ENCODE assay signal across 12 cellular contexts in genomic region chr12:122830517-122831214, GRCh38. TPM values are rescaled to one million over a fixed set of nuclear protein-coding genes. Genes with fewer than 3 reads are reported as not detected.
DNase-seq lines count a peak whose midpoint lies in the region; ATAC-seq, FAIRE-seq and TF ChIP-seq lines count a peak whose summit lies in the region.
"Had no signal": no experiment of that assay in that cellular context is flagged by ENCODE, and none has a peak within 500 bp of the region (broad histone marks: within the 10 kb centered on the region; RNA-seq: fewer than 3 reads in every experiment).

No MANE protein-coding gene starts in this region.

- H4K20me1 ChIP-seq in HepG2 (ENCODE audit: insufficient read depth, low read length): no peaks in the 10 kb centered on the region

- intact Hi-C loops in HepG2 (cut with micrococcal nuclease; ENCODE audit: unreplicated experiment): no loop called here
- intact Hi-C loops in right lobe of liver (cut with DNase I): no loop called here

- no peaks in the 10 kb centered on the region for H3K9me3 ChIP-seq in HepG2 (ENCODE audit: low read length)
- H3K9me3 ChIP-seq in right lobe of liver: no peaks in the 10 kb centered on the region
- no peaks in the 10 kb centered on the region for H3K9me3 ChIP-seq in RWPE2 (ENCODE audit: severe bottlenecking)
- H3K9me3 ChIP-seq: heart left ventricle had no signal

- TF ChIP-seq POLR2A in HepG2 (IDR thresholded peaks at IDR 0.05; ENCODE audit: insufficient read depth in 1 of 2, low read depth in 2 of 2, low read length in 2 of 2): no peak
- no peak for TF ChIP-seq POLR2A in right lobe of liver (IDR thresholded peaks at IDR 0.05)

- H3K27ac ChIP-seq in HepG2 (ENCODE audit: extremely low read length, insufficient read depth, low read length) (no peak overlapping the region), right lobe of liver (no peak overlapping the region), RWPE2 (ENCODE audit: poor library complexity, severe bottlenecking) (peak overlapping the region; percentile 51), foreskin keratinocyte (peak overlapping the region; percentile 64)
- H3K27ac ChIP-seq: heart left ventricle, skin epidermis had no signal

- WGBS in HepG2 (ENCODE audit: low lambda C conversion rate): 5% methylated on average over 7 of the region's 7 CpGs
- 78% methylated on average over 5 of the region's 7 CpGs for WGBS in right lobe of liver (ENCODE audit: insufficient coverage, low coverage, low lambda C conversion rate, missing lambda C conversion rate)

- H3K4me2 ChIP-seq in HepG2 (ENCODE audit: low read depth, low read length): no peak overlapping the region

- no peak for TF ChIP-seq EP300 in HepG2 (IDR thresholded peaks at IDR 0.05; ENCODE audit: low read depth in 2 of 2, low read length in 2 of 2)
- TF ChIP-seq EP300 in HepG2 (CRISPR knock-in tag; IDR thresholded peaks at IDR 0.05; ENCODE audit: borderline replicate concordance): no peak

- POLR2A ChIA-PET in HepG2 (lab: Yijun Ruan, JAX): no interaction called here

- no peak for TF ChIP-seq CTCF in HepG2 (CRISPR knock-in tag; IDR thresholded peaks at IDR 0.05)
- no peak for TF ChIP-seq CTCF in right lobe of liver (IDR thresholded peaks at IDR 0.05)
- no peak for TF ChIP-seq CTCF in RWPE2 (IDR thresholded peaks at IDR 0.05; ENCODE audit: poor library complexity, severe bottlenecking)
- TF ChIP-seq CTCF in foreskin keratinocyte (conservative IDR thresholded peaks at IDR 0.05): no peak

- CTCF ChIA-PET in HepG2 (lab: Yijun Ruan, JAX; ENCODE audit: low intra/inter-chr PET ratio, low total read pairs): no interaction called here

- no peak for TF ChIP-seq RAD21 in HepG2 (CRISPR knock-in tag; IDR thresholded peaks at IDR 0.05)

- peaks cover 0 to 3% of the 10 kb centered on the region in 2 experiments; a peak in 1 of 5 replicates for H3K27me3 ChIP-seq in HepG2 (ENCODE audit: control insufficient read depth in 1 of 2, insufficient read depth in 2 of 2, low read length in 2 of 2)
- no peaks in the 10 kb centered on the region for H3K27me3 ChIP-seq in right lobe of liver
- no peaks in the 10 kb centered on the region for H3K27me3 ChIP-seq in RWPE2 (ENCODE audit: insufficient read depth, poor library complexity, severe bottlenecking)
- H3K27me3 ChIP-seq in foreskin keratinocyte: no peaks in the 10 kb centered on the region
- H3K27me3 ChIP-seq: heart left ventricle had no signal

- no peak for FAIRE-seq in HepG2 (lab: Jason Lieb, UNC)

- ATAC-seq in HepG2 (no peak), right lobe of liver (no peak), RWPE2 (ENCODE audit: low read depth) (peak; percentile 79), foreskin keratinocyte (peak; percentile 91)
- ATAC-seq: heart left ventricle had no signal

- H3K36me3 ChIP-seq in HepG2 (replicated peaks in 1 of 2; ENCODE audit: control insufficient read depth in 1 of 2, insufficient read depth in 2 of 2, low read length in 2 of 2): no peaks in the 10 kb centered on the region
- no peaks in the 10 kb centered on the region for H3K36me3 ChIP-seq in right lobe of liver
- no peaks in the 10 kb centered on the region for H3K36me3 ChIP-seq in RWPE2 (ENCODE audit: low read depth)
- H3K36me3 ChIP-seq: heart left ventricle had no signal

- H3K79me2 ChIP-seq in HepG2 (ENCODE audit: insufficient read depth, low read length): no peaks in the 10 kb centered on the region

- H2AFZ ChIP-seq in HepG2 (ENCODE audit: low read length): no peak overlapping the region

- H3K4me1 ChIP-seq in HepG2 (ENCODE audit: insufficient read depth, low read length) (peaks cover 26% of the 10 kb centered on the region), right lobe of liver (peaks cover 0 to 12% (median 4%) of the 10 kb centered on the region in 4 donors), RWPE2 (ENCODE audit: insufficient read depth, poor library complexity, severe bottlenecking) (peaks cover 12% of the 10 kb centered on the region), foreskin keratinocyte (peaks cover 6% of the 10 kb centered on the region)

- no TSS peak for BruUV-seq in HepG2 (replicated peaks; lab: Mats Ljungman, UMichigan)

- no peak overlapping the region for H3K9ac ChIP-seq in HepG2 (ENCODE audit: insufficient read depth, low read depth, low read length)

- H3K4me3 ChIP-seq in HepG2 (replicated peaks in 1 of 3; ENCODE audit: insufficient read depth in 1 of 3, low read depth in 2 of 3, low read length in 3 of 3): no peak overlapping the region
- no peak overlapping the region for H3K4me3 ChIP-seq in right lobe of liver
- H3K4me3 ChIP-seq in RWPE2 (ENCODE audit: severe bottlenecking): no peak overlapping the region
- H3K4me3 ChIP-seq: heart left ventricle, skin epidermis had no signal

- DNase-seq in HepG2 (ENCODE audit: low spot score) (no peak), right lobe of liver (no peak), RWPE2 (ENCODE audit: low spot score) (peak; percentile 93), foreskin keratinocyte (peak; percentile 92 to 97), NCI-H187 treated with DMSO at 0.1 percent for 48 hours (lab: John Stamatoyannopoulos, UW) (no peak), NCI-H526 treated with DMSO at 0.1 percent for 48 hours (lab: John Stamatoyannopoulos, UW) (no peak), NCI-H1105 treated with DMSO at 0.1 percent for 48 hours (lab: John Stamatoyannopoulos, UW) (no peak), T-helper 9 cell (no peak)
- DNase-seq: heart left ventricle, midbrain, NCI-H2227 treated with DMSO at 0.1 percent for 48 hours had no signal

- in situ Hi-C loops in HepG2 (cut with HindIII; ENCODE audit: extremely low pct_ligation_motif_present, low pct_unique_long_range_greater_than_20kb): no loop called here

TF ChIP-seq in HepG2, 621 proteins besides CTCF, POLR2A, EP300 and RAD21 (continues in another document):
- TF ChIP-seq FOSL2 (CRISPR knock-in tag; IDR thresholded peaks at IDR 0.05) (peak; percentile 90), KDM5A (IDR thresholded peaks at IDR 0.05; ENCODE audit: borderline replicate concordance, low read length) (no peak), HOXA3 (CRISPR knock-in tag; IDR thresholded peaks at IDR 0.05) (no peak)

RNA-seq across cellular contexts. Expression of gene HIP1R, which starts 4.6 kb away (rescaled TPM):
- total RNA-seq in HepG2 (2016; rRNA removed; fragmentation: Illumina TruSeq; extraction: Trizol) (8.2 and 18.4 TPM in 2 replicates), right lobe of liver (10 to 100 TPM; 23.6 to 37.2 (median 27.8) TPM), foreskin keratinocyte (35.0 and 35.9 TPM in 2 replicates)
- total RNA-seq in HepG2 (2016; cell fraction: cytosol; rRNA removed; fragmentation: Illumina TruSeq; extraction: Trizol; ENCODE audit: low read depth): 2.2 and 2.5 TPM in 2 replicates
- 6.5 and 17.6 TPM in 2 replicates for total RNA-seq in HepG2 (2016; cell fraction: insoluble cytoplasmic fraction; rRNA removed; fragmentation: Illumina TruSeq; extraction: Trizol)
- 4.3 and 5.1 TPM in 2 replicates for total RNA-seq in HepG2 (2016; cell fraction: membrane; rRNA removed; fragmentation: Illumina TruSeq; extraction: Trizol)
- 19.5 and 20.1 TPM in 2 replicates for total RNA-seq in HepG2 (2016; cell fraction: nucleus; rRNA removed; fragmentation: Illumina TruSeq; extraction: Trizol)
- polyA plus RNA-seq in HepG2 (2011; rRNA removed) (25.5 and 36.0 TPM in 2 replicates), foreskin keratinocyte (19.7 and 20.6 TPM in 2 replicates)
- 5.2 and 9.3 TPM in 2 replicates for polyA plus RNA-seq in HepG2 (2011; cell fraction: cytosol; rRNA removed)
- 174 and 222 TPM in 2 replicates for polyA plus RNA-seq in HepG2 (2011; cell fraction: nucleus; rRNA removed)
- polyA plus RNA-seq in HepG2 (2012): 10.1 and 13.1 TPM in 2 replicates
- polyA plus RNA-seq in HepG2 (2016; cell fraction: cytosol; fragmentation: Illumina TruSeq; extraction: Trizol; ENCODE audit: low read depth): 0.78 and 1.1 TPM in 2 replicates
- polyA plus RNA-seq in HepG2 (2016; cell fraction: insoluble cytoplasmic fraction; fragmentation: Illumina TruSeq; extraction: Trizol; ENCODE audit: low read depth): 6.1 and 6.5 TPM in 2 replicates
- 2.0 and 2.2 TPM in 2 replicates for polyA plus RNA-seq in HepG2 (2016; cell fraction: membrane; fragmentation: Illumina TruSeq; extraction: Trizol; ENCODE audit: low read depth)
- polyA plus RNA-seq in HepG2 (2016; cell fraction: nucleus; fragmentation: Illumina TruSeq; extraction: Trizol; ENCODE audit: insufficient read depth, low read depth): 42.8 and 47.4 TPM in 2 replicates
- polyA minus RNA-seq in HepG2 (2011; rRNA and poly(A)+ RNA removed; ENCODE audit: low replicate concordance): 51.3 and 57.2 TPM in 2 replicates
- polyA minus RNA-seq in HepG2 (2011; cell fraction: cytosol; rRNA and poly(A)+ RNA removed): 5.3 and 6.5 TPM in 2 replicates
- 28.3 and 30.6 TPM in 2 replicates for polyA minus RNA-seq in HepG2 (2011; cell fraction: nucleus; rRNA and poly(A)+ RNA removed)

RNA-seq across cellular contexts. Expression of gene CCDC62, which starts 56.3 kb away (rescaled TPM):
- 0.07 TPM in 2 replicates for total RNA-seq in HepG2 (2016; rRNA removed; fragmentation: Illumina TruSeq; extraction: Trizol)
- total RNA-seq in HepG2 (2016; cell fraction: cytosol; rRNA removed; fragmentation: Illumina TruSeq; extraction: Trizol; ENCODE audit: low read depth): 0.40 and 0.79 TPM in 2 replicates
- 0.07 and 0.13 TPM in 2 replicates for total RNA-seq in HepG2 (2016; cell fraction: insoluble cytoplasmic fraction; rRNA removed; fragmentation: Illumina TruSeq; extraction: Trizol)
- 0.14 and 0.31 TPM in 2 replicates for total RNA-seq in HepG2 (2016; cell fraction: membrane; rRNA removed; fragmentation: Illumina TruSeq; extraction: Trizol)
- not detected in 2 replicates for total RNA-seq in HepG2 (2016; cell fraction: nucleus; rRNA removed; fragmentation: Illumina TruSeq; extraction: Trizol)
- 0.04 and 0.10 TPM in 2 replicates for polyA plus RNA-seq in HepG2 (2011; rRNA removed)
- polyA plus RNA-seq in HepG2 (2011; cell fraction: cytosol; rRNA removed): 0.01 TPM in 1 of 2 replicates, not detected in the other
- polyA plus RNA-seq in HepG2 (2011; cell fraction: nucleus; rRNA removed): 0.10 and 0.12 TPM in 2 replicates
- polyA plus RNA-seq in HepG2 (2012): 0.12 TPM in 1 of 2 replicates, not detected in the other
- polyA plus RNA-seq in HepG2 (2016; cell fraction: cytosol; fragmentation: Illumina TruSeq; extraction: Trizol; ENCODE audit: low read depth): not detected in 2 replicates
- polyA plus RNA-seq in HepG2 (2016; cell fraction: insoluble cytoplasmic fraction; fragmentation: Illumina TruSeq; extraction: Trizol; ENCODE audit: low read depth): not detected in 2 replicates
- polyA plus RNA-seq in HepG2 (2016; cell fraction: membrane; fragmentation: Illumina TruSeq; extraction: Trizol; ENCODE audit: low read depth): 0.06 TPM in 1 of 2 replicates, not detected in the other
- not detected in 2 replicates for polyA plus RNA-seq in HepG2 (2016; cell fraction: nucleus; fragmentation: Illumina TruSeq; extraction: Trizol; ENCODE audit: insufficient read depth, low read depth)
- polyA minus RNA-seq in HepG2 (2011; rRNA and poly(A)+ RNA removed; ENCODE audit: low replicate concordance): 0.18 and 0.89 TPM in 2 replicates
- not detected in 2 replicates for polyA minus RNA-seq in HepG2 (2011; cell fraction: cytosol; rRNA and poly(A)+ RNA removed)
- polyA minus RNA-seq in HepG2 (2011; cell fraction: nucleus; rRNA and poly(A)+ RNA removed): 0.25 and 0.39 TPM in 2 replicates
- total RNA-seq in right lobe of liver: under 1 TPM in 5 of 6 experiments, not detected in 1; 0.07 to 0.35 (median 0.12) TPM
- 0.20 and 0.25 TPM in 2 replicates for total RNA-seq in foreskin keratinocyte
- polyA plus RNA-seq in foreskin keratinocyte: 0.03 and 0.06 TPM in 2 replicates

Comparison
In these comparisons a context has a peak if more than half of its experiments do, and no peak if none do; other contexts are left out.
1. ATAC-seq: peak in RWPE2 (single experiment) and foreskin keratinocyte (single experiment); none in HepG2 (single experiment) and right lobe of liver (0 of 4).
2. DNase-seq: peak in RWPE2 (single experiment) and foreskin keratinocyte (2 of 2); none in HepG2 (single experiment), right lobe of liver (0 of 3), NCI-H187 treated with DMSO at 0.1 percent for 48 hours (single experiment), NCI-H526 treated with DMSO at 0.1 percent for 48 hours (single experiment), NCI-H1105 treated with DMSO at 0.1 percent for 48 hours (single experiment) and T-helper 9 cell (single experiment).
3. H3K27ac ChIP-seq: peak in RWPE2 (single experiment) and foreskin keratinocyte (single experiment); none in HepG2 (single experiment) and right lobe of liver (0 of 3).